ENCODE assay signal across 19 cellular contexts in the genomic region with DNA sequence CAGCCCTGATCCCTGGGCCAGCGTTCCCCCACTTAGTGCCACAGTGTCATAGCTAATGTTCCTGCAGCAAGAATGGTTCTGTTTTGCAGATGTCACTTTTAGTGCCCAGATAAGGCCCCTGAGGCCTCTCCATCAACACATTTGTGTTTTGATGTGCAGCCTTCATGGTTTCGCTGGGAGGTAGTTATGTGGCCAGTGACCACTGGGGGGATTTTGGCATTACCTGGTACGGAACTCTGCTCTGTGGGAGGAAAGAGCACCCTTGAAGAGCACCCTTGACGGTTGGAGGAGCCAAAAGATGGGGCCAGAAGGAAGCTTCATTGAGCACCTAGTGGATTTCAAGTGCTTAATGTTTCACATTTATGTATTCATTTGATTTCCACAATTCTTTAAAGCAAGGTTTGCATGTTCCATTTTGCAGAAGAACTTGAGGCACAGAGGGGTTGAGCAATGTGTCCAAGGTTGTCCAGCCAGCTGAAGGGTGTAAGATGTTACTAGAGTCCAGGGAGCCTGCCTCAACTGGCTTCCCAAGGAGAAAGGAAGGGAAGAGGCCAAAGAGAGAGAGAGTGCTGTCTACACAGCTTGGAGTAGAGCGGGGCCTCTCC. TPM values are rescaled to one million over a fixed set of nuclear protein-coding genes. Genes with fewer than 3 reads are reported as not detected.
A peak's percentile ranks its signal among the peaks of the same experiment; 100 is the strongest.
DNase-seq lines count a peak whose midpoint lies in the region; ATAC-seq and TF ChIP-seq lines count a peak whose summit lies in the region.
"Had no signal": no experiment of that assay in that cellular context is flagged by ENCODE, and none has a peak within 500 bp of the region (broad histone marks: within the 10 kb centered on the region; RNA-seq: fewer than 3 reads in every experiment).

No MANE protein-coding gene starts in this region.

- ATAC-seq in HG03354 (IDR thresholded peaks at IDR 0.05; ENCODE audit: poor library complexity, severe bottlenecking, unreplicated experiment) (no peak), GM19035 (IDR thresholded peaks at IDR 0.05; ENCODE audit: unreplicated experiment) (no peak)
- ATAC-seq: Panc1 had no signal

- no peak overlapping the region for H3K27ac Mint-ChIP-seq in endodermal cell
- H3K27ac Mint-ChIP-seq: CD4-positive, alpha-beta T cell had no signal

- no peak overlapping the region for H3K4me2 ChIP-seq in osteoblast (ENCODE audit: insufficient read depth, low read length)

- TF ChIP-seq CTCF in GM12872 (IDR thresholded peaks at IDR 0.05; ENCODE audit: insufficient read depth, low read depth, low read length) (peak; percentile 40; the same call in 2 of the 3 replicates), NB4 (IDR thresholded peaks at IDR 0.05; ENCODE audit: low read depth, low read length) (peak; percentile 15), endodermal cell (conservative IDR thresholded peaks at IDR 0.05) (peak; percentile 62), osteoblast (IDR thresholded peaks at IDR 0.05; ENCODE audit: extremely low read depth, low read depth, low read length) (no peak)

- no peaks in the 10 kb centered on the region for H3K36me3 Mint-ChIP-seq in endodermal cell (ENCODE audit: low read depth)

- WGBS in endodermal cell (ENCODE audit: insufficient coverage in 1 of 2, insufficient read length in 1 of 2), 2 experiments: 88 to 100% methylated on average over 1 to 5 of the region's 5 CpGs

- H3K36me3 ChIP-seq in endodermal cell (ENCODE audit: control insufficient read depth, insufficient read depth, low read length) (no peaks in the 10 kb centered on the region), osteoblast (ENCODE audit: insufficient read depth, low read length) (no peaks in the 10 kb centered on the region)
- H3K36me3 ChIP-seq: HAP-1 had no signal

- no peak overlapping the region for H3K4me3 Mint-ChIP-seq in endodermal cell
- H3K4me3 Mint-ChIP-seq: CD4-positive, alpha-beta T cell had no signal

- TF ChIP-seq POLR2A in NB4 (IDR thresholded peaks at IDR 0.05; ENCODE audit: extremely low read depth, insufficient read length): no peak

- no peaks in the 10 kb centered on the region for H3K4me1 ChIP-seq in endodermal cell (ENCODE audit: control insufficient read depth, insufficient read depth, low read length)
- H3K4me1 ChIP-seq in osteoblast (ENCODE audit: insufficient read depth, low read length): no peaks in the 10 kb centered on the region
- H3K4me1 ChIP-seq: HAP-1 had no signal

- H3K27ac ChIP-seq in endodermal cell (ENCODE audit: low read depth, low read length) (no peak overlapping the region), osteoblast (ENCODE audit: low read depth, low read length) (no peak overlapping the region)
- H3K27ac ChIP-seq: HL-60 had no signal

- H3K27me3 Mint-ChIP-seq in endodermal cell (ENCODE audit: insufficient read depth): no peaks in the 10 kb centered on the region

- H3K27me3 ChIP-seq in endodermal cell (ENCODE audit: control insufficient read depth, insufficient read depth, low read length, poor library complexity, severe bottlenecking): no peaks in the 10 kb centered on the region
- H3K27me3 ChIP-seq in osteoblast (ENCODE audit: insufficient read depth, low read length): no peaks in the 10 kb centered on the region

- H3K4me3 ChIP-seq in NB4 (ENCODE audit: low read depth, low read length): no peak overlapping the region
- no peak overlapping the region for H3K4me3 ChIP-seq in endodermal cell (ENCODE audit: low read length)
- H3K4me3 ChIP-seq in osteoblast (ENCODE audit: insufficient read depth, low read length): no peak overlapping the region
- H3K4me3 ChIP-seq: HAP-1 had no signal

- no peak overlapping the region for H2AFZ ChIP-seq in osteoblast (ENCODE audit: low read length)

- DNase-seq in NB4 (ENCODE audit: low read depth): no peak
- no peak for DNase-seq in endodermal cell
- peak; percentile 50 for DNase-seq in osteoblast (ENCODE audit: insufficient read length, low spot score, missing footprints)
- no peak for DNase-seq in GF-D8 (lab: John Stamatoyannopoulos, UW)
- DNase-seq in activated effector memory CD4-positive, alpha-beta T cell treated with Interleukin-2 at 50 U/mL for 16 hours: no peak
- DNase-seq: Calu3; CD4-positive, alpha-beta T cell; DMS53; MV-4-11; NCI-H2081 treated with DMSO at 0.1 percent for 48 hours; NCI-H510A; NCI-H82 had no signal

- H4K20me1 ChIP-seq in osteoblast (ENCODE audit: insufficient read depth, low read length): no peaks in the 10 kb centered on the region

- H3K9me3 Mint-ChIP-seq in endodermal cell: peaks cover 8% of the 10 kb centered on the region
- H3K9me3 Mint-ChIP-seq: CD4-positive, alpha-beta T cell had no signal

- no peaks in the 10 kb centered on the region for H3K79me2 ChIP-seq in osteoblast (ENCODE audit: insufficient read depth, low read length)

- no peaks in the 10 kb centered on the region for H3K9me3 ChIP-seq in endodermal cell (ENCODE audit: control insufficient read depth, low read length)
- no peaks in the 10 kb centered on the region for H3K9me3 ChIP-seq in osteoblast (ENCODE audit: low read depth, low read length)
- H3K9me3 ChIP-seq: HAP-1 had no signal

- no peak overlapping the region for H3K9ac ChIP-seq in endodermal cell (ENCODE audit: extremely low read depth, low read length, poor library complexity, severe bottlenecking)

- no peaks in the 10 kb centered on the region for H3K4me1 Mint-ChIP-seq in endodermal cell

RNA-seq across cellular contexts. Expression of a gene that starts 13.0 kb away (rescaled TPM):
- under 1 TPM in 1 of 2 donors, not detected in 1; 0.70 TPM for total RNA-seq in endodermal cell
- polyA plus RNA-seq in endodermal cell (2013, experiment 1 of 2): not detected
- polyA plus RNA-seq in endodermal cell (2013, experiment 2 of 2): not detected
- total RNA-seq in osteoblast: not detected in 2 replicates
- total RNA-seq: Calu3; CD4-positive, alpha-beta T cell; SK-MEL-5 had no signal

RNA-seq across cellular contexts. Expression of a gene that starts 36.4 kb away (rescaled TPM):
- total RNA-seq in endodermal cell (not detected), osteoblast (under 0.01 and 0.29 TPM in 2 replicates)
- not detected for polyA plus RNA-seq in endodermal cell (2013, experiment 1 of 2)
- polyA plus RNA-seq in endodermal cell (2013, experiment 2 of 2): not detected
- total RNA-seq: Calu3; CD4-positive, alpha-beta T cell; SK-MEL-5 had no signal

RNA-seq across cellular contexts. Expression of a gene that starts 51.2 kb away (rescaled TPM):
- total RNA-seq in endodermal cell (1 to 10 TPM in 1 of 2 donors, not detected in 1; 1.2 TPM), osteoblast (0.29 and 1.4 TPM in 2 replicates)
- 1.2 TPM for polyA plus RNA-seq in endodermal cell (2013, experiment 1 of 2)
- polyA plus RNA-seq in endodermal cell (2013, experiment 2 of 2): 0.91 TPM
